Comparison of ENCODE assay signal across 11 cellular contexts in genomic region chr11:123429336-123429735, GRCh38. TPM values are rescaled to one million over a fixed set of nuclear protein-coding genes. Genes with fewer than 3 reads are reported as not detected.
DNase-seq lines count a peak whose midpoint lies in the region; ATAC-seq and TF ChIP-seq lines count a peak whose summit lies in the region.
"Had no signal": no experiment of that assay in that cellular context is flagged by ENCODE, and none has a peak within 500 bp of the region (broad histone marks: within the 10 kb centered on the region; RNA-seq: fewer than 3 reads in every experiment).

No MANE protein-coding gene starts in this region.

- WGBS in H9 (ENCODE audit: extremely low coverage, insufficient read length, low lambda C conversion rate), result no CpG with 5 or more reads among the region's 5 CpGs
- WGBS in mesenchymal stem cell, result 70% methylated on average over 5 of the region's 5 CpGs

- H3T11ph ChIP-seq in H9 (ENCODE audit: low read length), result no peak overlapping the region

- H3K9me3 Mint-ChIP-seq in H9, result 0 out of 5 replicates have a peak, but pooled peaks cover 0 to 2% of the 10 kb centered on the region in 2 experiments
- H3K9me3 Mint-ChIP-seq in activated naive CD8-positive, alpha-beta T cell treated with anti-CD3 and anti-CD28 coated beads for 36 hours, result no peaks in the 10 kb centered on the region

- peak overlapping the region; percentile 84 to 92 for H3K4me3 Mint-ChIP-seq in H9
- peak overlapping the region; percentile 90 for H3K4me3 Mint-ChIP-seq in activated naive CD8-positive, alpha-beta T cell treated with anti-CD3 and anti-CD28 coated beads for 36 hours

- no peak overlapping the region for H4K5ac ChIP-seq in H9 (ENCODE audit: insufficient read length, low read depth, low read length)

- H4K91ac ChIP-seq in H9 (ENCODE audit: insufficient read length, low read depth, low read length), result no peak overlapping the region
- no peak overlapping the region for H4K91ac ChIP-seq in mesenchymal stem cell (ENCODE audit: low read length)

- H3K56ac ChIP-seq in H9 (ENCODE audit: insufficient read length, low read depth, low read length), result no peak overlapping the region

- H2BK120ac ChIP-seq in H9 (ENCODE audit: low read depth, low read length, poor library complexity, severe bottlenecking), result no peak overlapping the region
- no peak overlapping the region for H2BK120ac ChIP-seq in mesenchymal stem cell (ENCODE audit: low read depth, low read length)

- ATAC-seq in HG02973 (IDR thresholded peaks at IDR 0.05; ENCODE audit: unreplicated experiment), result no peak

- H3K14ac ChIP-seq in H9 (ENCODE audit: insufficient read depth, low read length) (no peak overlapping the region), mesenchymal stem cell (ENCODE audit: low read length in 2 of 2) (no peak overlapping the region)

- peaks cover 5 to 12% (median 11%) of the 10 kb centered on the region in 3 experiments; a peak in 5 of 7 replicates for H3K36me3 Mint-ChIP-seq in H9 (ENCODE audit: insufficient read depth in 1 of 3, low read depth in 3 of 3)
- peaks cover 20% of the 10 kb centered on the region for H3K36me3 Mint-ChIP-seq in activated naive CD8-positive, alpha-beta T cell treated with anti-CD3 and anti-CD28 coated beads for 36 hours

- peaks cover 49 to 58% of the 10 kb centered on the region in 2 experiments for H3K4me1 Mint-ChIP-seq in H9
- H3K4me1 Mint-ChIP-seq in activated naive CD8-positive, alpha-beta T cell treated with anti-CD3 and anti-CD28 coated beads for 36 hours, result peaks cover 28% of the 10 kb centered on the region

- H2BK15ac ChIP-seq in H9 (ENCODE audit: low read depth, low read length) (no peak overlapping the region), mesenchymal stem cell (ENCODE audit: low read depth, poor library complexity, severe bottlenecking) (no peak overlapping the region)

- no peaks in the 10 kb centered on the region for H3K79me2 ChIP-seq in H9 (ENCODE audit: insufficient read depth, low read length)

- peaks cover 8% of the 10 kb centered on the region for H3K23me2 ChIP-seq in H9 (ENCODE audit: insufficient read length, low read depth, low read length, poor library complexity, severe bottlenecking)

- no peak overlapping the region for H2BK20ac ChIP-seq in H9 (ENCODE audit: low read depth, low read length, poor library complexity, severe bottlenecking)

- DNase-seq in AG08396 (ENCODE audit: low spot score) (peak; percentile 75), H9 (no peak), mesenchymal stem cell (peak; percentile 30), kidney glomerular epithelial cell (lab: John Stamatoyannopoulos, UW) (no peak), NCI-H69 (lab: John Stamatoyannopoulos, UW) (no peak), superior temporal gyrus (ENCODE audit: extremely low spot score) (no peak)
- DNase-seq in activated naive CD8-positive, alpha-beta T cell treated with anti-CD3 and anti-CD28 coated beads for 36 hours, result no peak
- DNase-seq: GDM1, NCI-H146, SHP77 treated with DMSO at 0.1 percent for 48 hours had no signal

- H4K20me1 ChIP-seq in H9 (ENCODE audit: control insufficient read depth, insufficient read depth, insufficient read length), result no peaks in the 10 kb centered on the region

- no peak for TF ChIP-seq CTCF in H9 (conservative IDR thresholded peaks at IDR 0.05)

- H3K18ac ChIP-seq in H9 (ENCODE audit: insufficient read length, low read depth, low read length) (no peak overlapping the region), mesenchymal stem cell (ENCODE audit: low read depth in 1 of 2, low read length in 2 of 2) (no peak overlapping the region)

- H3K27ac Mint-ChIP-seq in H9, result peak overlapping the region in 2 of 3 experiments; percentile 44 to 95; a peak in 4 of 7 replicates
- H3K27ac Mint-ChIP-seq in activated naive CD8-positive, alpha-beta T cell treated with anti-CD3 and anti-CD28 coated beads for 36 hours, result peak overlapping the region; percentile 3

- H3K4me2 ChIP-seq in H9 (ENCODE audit: insufficient read depth, insufficient read length, low read length) (peak overlapping the region; percentile 80), mesenchymal stem cell (ENCODE audit: low read length, poor library complexity, severe bottlenecking) (no peak overlapping the region)

- H4K8ac ChIP-seq in H9 (replicated peaks; ENCODE audit: insufficient read length, low read depth, low read length), result no peak overlapping the region
- H4K8ac ChIP-seq in mesenchymal stem cell (ENCODE audit: low read length), result no peak overlapping the region

- H3K9ac ChIP-seq in H9 (ENCODE audit: extremely low read depth, insufficient read length, low read length) (no peak overlapping the region), mesenchymal stem cell (ENCODE audit: low read length) (peak overlapping the region; percentile 52)

- H3K36me3 ChIP-seq in mesenchymal stem cell (ENCODE audit: control insufficient read depth in 1 of 2, insufficient read depth in 2 of 2, low read depth in 1 of 2, low read length in 2 of 2), result no peaks in the 10 kb centered on the region

- H3K9me3 ChIP-seq in H9 (ENCODE audit: control insufficient read depth, low read depth, low read length), result no peaks in the 10 kb centered on the region
- H3K9me3 ChIP-seq in mesenchymal stem cell (ENCODE audit: control insufficient read depth, low read length), result no peaks in the 10 kb centered on the region

- H3K27me3 ChIP-seq in H9 (ENCODE audit: insufficient read depth, low read length) (no peaks in the 10 kb centered on the region; the same call in 1 of the 2 replicates), mesenchymal stem cell (ENCODE audit: control insufficient read depth in 1 of 2, insufficient read depth in 1 of 2, low read length in 2 of 2) (peaks cover 20 to 47% of the 10 kb centered on the region in 2 experiments)

- H2AK5ac ChIP-seq in H9 (ENCODE audit: insufficient read length, low read length) (no peak overlapping the region), mesenchymal stem cell (ENCODE audit: low read length, severe bottlenecking) (no peak overlapping the region)

- peaks cover 62% of the 10 kb centered on the region for H3K27me3 Mint-ChIP-seq in H9 (ENCODE audit: low read depth)
- peaks cover 10% of the 10 kb centered on the region for H3K27me3 Mint-ChIP-seq in activated naive CD8-positive, alpha-beta T cell treated with anti-CD3 and anti-CD28 coated beads for 36 hours

- no peak overlapping the region for H2BK5ac ChIP-seq in H9 (ENCODE audit: insufficient read length, low read length)
- H2BK5ac ChIP-seq in mesenchymal stem cell (ENCODE audit: low read depth, low read length, poor library complexity, severe bottlenecking), result no peak overlapping the region

- H3K4me1 ChIP-seq in H9 (ENCODE audit: insufficient read depth, low read length) (0 out of 2 replicates have a peak, but pooled peaks cover 7% of the 10 kb centered on the region), mesenchymal stem cell (ENCODE audit: control insufficient read depth, insufficient read depth, low read depth, low read length) (peaks cover 15% of the 10 kb centered on the region)

- no peaks in the 10 kb centered on the region for H3K79me1 ChIP-seq in H9 (ENCODE audit: insufficient read depth, low read depth, low read length, poor library complexity, severe bottlenecking)
- no peaks in the 10 kb centered on the region for H3K79me1 ChIP-seq in mesenchymal stem cell (replicated peaks; ENCODE audit: low read length, poor library complexity, severe bottlenecking)

- H2BK12ac ChIP-seq in H9 (ENCODE audit: insufficient read length, low read depth, low read length) (no peak overlapping the region), mesenchymal stem cell (ENCODE audit: low read length in 2 of 2) (no peak overlapping the region)

- H3K4ac ChIP-seq in H9 (ENCODE audit: low read depth, low read length) (no peak overlapping the region), mesenchymal stem cell (ENCODE audit: low read depth in 1 of 2, low read length in 2 of 2) (no peak overlapping the region)

- H2AFZ ChIP-seq in H9 (ENCODE audit: low read length), result no peak overlapping the region
- no peak overlapping the region for H2AFZ ChIP-seq in mesenchymal stem cell (ENCODE audit: low read depth, low read length)

- no peak overlapping the region for H3K27ac ChIP-seq in H9 (ENCODE audit: insufficient read length, low read depth, low read length)
- no peak overlapping the region for H3K27ac ChIP-seq in mesenchymal stem cell (ENCODE audit: low read length, poor library complexity, severe bottlenecking)

- H3K4me3 ChIP-seq in mesenchymal stem cell (ENCODE audit: insufficient read depth in 1 of 2, low read depth in 1 of 2, low read length in 2 of 2), result peak overlapping the region in 1 of 2 experiments; percentile 91

- H3K23ac ChIP-seq in H9 (ENCODE audit: insufficient read length, low read depth, low read length) (no peak overlapping the region), mesenchymal stem cell (ENCODE audit: low read length in 2 of 2) (no peak overlapping the region)

RNA-seq across cellular contexts. Expression of gene GRAMD1B, which starts 0.7 kb away (rescaled TPM):
- 24.7 and 25.9 TPM in 2 replicates for total RNA-seq in H9 (2021)
- 10 to 100 TPM; 20.3 to 20.6 TPM for total RNA-seq in activated naive CD8-positive, alpha-beta T cell treated with anti-CD3 and anti-CD28 coated beads for 36 hours
- polyA plus RNA-seq in mesenchymal stem cell (2013, experiment 1 of 2), result 1.1 TPM
- 0.97 TPM for polyA plus RNA-seq in mesenchymal stem cell (2013, experiment 2 of 2)

Comparison
In these comparisons a context has a peak if more than half of its experiments do, and no peak if none do; other contexts are left out.
1. DNase-seq: peak in AG08396 (single experiment) and mesenchymal stem cell (single experiment); none in H9 (single experiment), activated naive CD8-positive, alpha-beta T cell treated with anti-CD3 and anti-CD28 coated beads for 36 hours (single experiment), kidney glomerular epithelial cell (single experiment), NCI-H69 (single experiment) and superior temporal gyrus (single experiment).